8 cellular contexts compared by ENCODE assay signal in the genomic region with DNA sequence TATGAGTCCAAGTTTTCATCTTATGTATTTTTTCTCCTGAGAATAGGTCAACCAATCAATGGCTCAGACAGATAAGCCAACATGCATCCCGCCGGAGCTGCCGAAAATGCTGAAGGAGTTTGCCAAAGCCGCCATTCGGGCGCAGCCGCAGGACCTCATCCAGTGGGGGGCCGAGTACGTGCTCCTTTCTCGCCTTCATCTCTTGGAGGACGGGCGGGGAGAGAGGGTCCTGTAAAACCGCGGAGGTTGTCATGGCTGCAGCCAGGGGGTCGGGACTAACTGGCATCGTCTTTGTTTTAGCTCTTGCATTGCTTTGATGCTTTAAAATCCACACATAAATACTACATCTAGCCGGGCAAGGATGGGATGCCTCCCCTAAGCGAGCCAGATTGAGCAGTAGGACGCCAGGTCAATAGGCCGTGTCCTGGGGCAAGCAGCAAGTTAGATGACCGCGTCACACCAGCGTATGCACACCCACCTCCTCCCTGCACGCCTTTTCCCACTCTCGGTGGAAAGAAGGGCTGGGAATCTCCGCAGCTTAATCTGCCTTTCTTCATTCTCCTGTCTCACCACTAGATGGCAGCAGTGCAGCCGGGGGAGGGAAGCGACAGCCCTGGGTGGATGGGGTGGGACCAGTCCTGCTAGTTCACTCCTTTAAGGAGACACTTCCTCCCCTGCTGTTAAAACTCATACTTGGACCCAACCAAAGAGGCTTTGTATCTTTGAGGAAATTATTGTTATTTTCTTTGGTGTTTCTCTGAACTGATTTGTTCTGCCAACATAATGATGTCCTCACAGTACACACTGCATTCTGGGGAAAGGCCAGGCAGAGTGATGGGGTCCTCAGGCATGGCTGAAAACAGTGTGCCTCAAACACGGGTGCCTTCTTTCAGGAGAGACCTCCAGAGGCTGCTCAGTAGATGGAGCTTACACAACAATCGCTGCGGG. TPM values are rescaled to one million over a fixed set of nuclear protein-coding genes. Genes with fewer than 3 reads are reported as not detected.
DNase-seq lines count a peak whose midpoint lies in the region; ATAC-seq and TF ChIP-seq lines count a peak whose summit lies in the region.
"Not testable (repeated sequence)": the region's sequence is repeated elsewhere in the genome, so short reads cannot be mapped to it uniquely, and the experiment has no call there.

No MANE protein-coding gene starts in this region.

- not testable (repeated sequence) for H3K9me3 Mint-ChIP-seq in activated naive CD8-positive, alpha-beta T cell treated with anti-CD3 and anti-CD28 coated beads for 36 hours

- H3K4me1 Mint-ChIP-seq in activated naive CD8-positive, alpha-beta T cell treated with anti-CD3 and anti-CD28 coated beads for 36 hours = not testable (repeated sequence)

- not testable (repeated sequence) for H3K36me3 Mint-ChIP-seq in activated naive CD8-positive, alpha-beta T cell treated with anti-CD3 and anti-CD28 coated beads for 36 hours

- not testable (repeated sequence) for H3K36me3 ChIP-seq in SK-N-MC (ENCODE audit: insufficient read depth, low read length)

- H3K27me3 Mint-ChIP-seq in activated naive CD8-positive, alpha-beta T cell treated with anti-CD3 and anti-CD28 coated beads for 36 hours = peaks cover 22% of the 10 kb centered on the region

- H3K4me3 Mint-ChIP-seq in activated naive CD8-positive, alpha-beta T cell treated with anti-CD3 and anti-CD28 coated beads for 36 hours = peak overlapping the region; percentile 61

- peak; percentile 70 for TF ChIP-seq CTCF in foreskin fibroblast (IDR thresholded peaks at IDR 0.05; ENCODE audit: low read depth, low read length)

- H3K4me3 ChIP-seq in SK-N-MC (peak overlapping the region; percentile 56), foreskin fibroblast (ENCODE audit: low read depth in 1 of 2, low read length in 2 of 2) (peak overlapping the region; percentile 27 to 50)

- DNase-seq in COR-L47 (lab: John Stamatoyannopoulos, UW) (peak; percentile 15), NCI-H1105 (lab: John Stamatoyannopoulos, UW) (peak; percentile 68), foreskin fibroblast (peak in 1 of 2 donors; percentile 54), middle frontal gyrus (ENCODE audit: extremely low spot score, low spot score) (peak; percentile 13)
- not testable (repeated sequence) for DNase-seq in SK-N-MC (ENCODE audit: low read depth, low spot score)
- DNase-seq in activated naive CD8-positive, alpha-beta T cell treated with anti-CD3 and anti-CD28 coated beads for 36 hours = peak; percentile 21
- peak; percentile 39 for DNase-seq in stimulated activated CD8-positive, alpha-beta memory T cell treated with anti-CD3 and anti-CD28 coated beads, Interleukin-4, amount 100 ng/mL, for 48 hours

- not testable (repeated sequence) for H3K9me3 ChIP-seq in SK-N-MC (ENCODE audit: low read depth, low read length)

- not testable (repeated sequence) for H3K9ac ChIP-seq in SK-N-MC (ENCODE audit: insufficient read length)

- peak; percentile 58 for ATAC-seq in GM21786 (IDR thresholded peaks at IDR 0.05; ENCODE audit: unreplicated experiment)

- not testable (repeated sequence) for H3K27ac Mint-ChIP-seq in activated naive CD8-positive, alpha-beta T cell treated with anti-CD3 and anti-CD28 coated beads for 36 hours

- H3K27ac ChIP-seq in SK-N-MC = not testable (repeated sequence)

RNA-seq across cellular contexts. Expression of gene ROPN1B, which starts 3.3 kb away (rescaled TPM):
- total RNA-seq in activated naive CD8-positive, alpha-beta T cell treated with anti-CD3 and anti-CD28 coated beads for 36 hours = not detected
